19 cellular contexts compared by ENCODE assay signal in the genomic region with DNA sequence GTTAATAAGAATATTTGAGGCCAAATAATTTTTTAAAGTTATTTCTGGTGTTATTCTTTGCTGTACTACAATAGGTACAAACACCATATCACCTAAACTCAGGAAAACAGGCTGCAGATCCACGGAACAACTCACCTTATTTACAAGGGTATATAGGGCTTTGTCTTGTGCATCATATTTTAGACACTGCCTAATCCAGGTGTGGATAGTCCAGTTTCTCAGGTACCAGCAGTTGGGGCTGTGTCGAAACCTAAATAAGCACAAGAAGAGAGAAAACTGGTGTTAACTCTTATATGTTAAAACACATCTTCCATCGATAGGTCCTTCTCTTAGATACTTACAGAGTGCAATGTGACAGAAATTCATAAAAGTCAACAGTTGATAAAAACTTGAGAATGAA.
DNase-seq lines count a peak whose midpoint lies in the region; ATAC-seq, FAIRE-seq and TF ChIP-seq lines count a peak whose summit lies in the region.
"Had no signal": no experiment of that assay in that cellular context is flagged by ENCODE, and none has a peak within 500 bp of the region (broad histone marks: within the 10 kb centered on the region; RNA-seq: fewer than 3 reads in every experiment).

No MANE protein-coding gene starts in this region.

- peaks cover 23% of the 10 kb centered on the region for H3K79me2 ChIP-seq in neural progenitor cell (ENCODE audit: low read depth)

- no peak overlapping the region for H2AFZ ChIP-seq in neural progenitor cell (replicated peaks)
- H2AFZ ChIP-seq: GM23248 had no signal

- H3K36me3 Mint-ChIP-seq in neural progenitor cell = peaks cover 8% of the 10 kb centered on the region

- DNase-seq in GM19239 (ENCODE audit: insufficient read length, low spot score) (no peak), epithelial cell of esophagus (ENCODE audit: low read depth) (peak; percentile 23), neural progenitor cell (ENCODE audit: low spot score) (no peak), WERI-Rb-1 (no peak), Right ventricle myocardium superior (no peak), BE2C (no peak)
- DNase-seq: 8988T; AML-193; Calu3; CD4-positive, alpha-beta T cell; DMS79 had no signal

- no peak overlapping the region for H3K27ac Mint-ChIP-seq in neural progenitor cell
- H3K27ac Mint-ChIP-seq: CD4-positive, alpha-beta T cell had no signal

- H3K9me3 ChIP-seq in HUES64 (ENCODE audit: insufficient read depth, low read depth, low read length) = no peaks in the 10 kb centered on the region
- H3K9me3 ChIP-seq in neural progenitor cell (ENCODE audit: low read depth) = no peaks in the 10 kb centered on the region
- no peaks in the 10 kb centered on the region for H3K9me3 ChIP-seq in WERI-Rb-1 (ENCODE audit: severe bottlenecking)
- no peaks in the 10 kb centered on the region for H3K9me3 ChIP-seq in BE2C
- H3K9me3 ChIP-seq: BLaER1 treated with 17β-estradiol and CSF1 and Interleukin-3, amounts not matched to agents 10 nM and 100 nM; HAP-1 had no signal

- intact Hi-C loops in Right ventricle myocardium superior (cut with DNase I) = no loop called here

- no peak overlapping the region for H3K4me3 ChIP-seq in HUES64 (ENCODE audit: low read length)
- H3K4me3 ChIP-seq in epithelial cell of esophagus (ENCODE audit: low read length) = no peak overlapping the region
- H3K4me3 ChIP-seq in neural progenitor cell = no peak overlapping the region
- H3K4me3 ChIP-seq in WERI-Rb-1 (ENCODE audit: low read depth, low read length) = no peak overlapping the region
- no peak overlapping the region for H3K4me3 ChIP-seq in BE2C (ENCODE audit: low read depth, low read length)
- H3K4me3 ChIP-seq: BLaER1 treated with 17β-estradiol and CSF1 and Interleukin-3, amounts not matched to agents 10 nM and 100 nM; GM12878; GM23248; HAP-1 had no signal

- WGBS in HUES64 = 92% methylated on average over 1 of the region's 3 CpGs

- H3K9ac ChIP-seq in HUES64 (ENCODE audit: low read depth, low read length) = peak overlapping the region; percentile 2; the same call in 1 of the 2 replicates
- H3K9ac ChIP-seq in neural progenitor cell = no peak overlapping the region
- H3K9ac ChIP-seq: BLaER1 treated with 17β-estradiol and CSF1 and Interleukin-3, amounts not matched to agents 10 nM and 100 nM; GM23248 had no signal

- peak overlapping the region; percentile 55 for H3K4me2 ChIP-seq in neural progenitor cell
- H3K4me2 ChIP-seq: BLaER1 treated with 17β-estradiol and CSF1 and Interleukin-3, amounts not matched to agents 10 nM and 100 nM had no signal

- no peaks in the 10 kb centered on the region for H3K9me3 Mint-ChIP-seq in neural progenitor cell
- H3K9me3 Mint-ChIP-seq: CD4-positive, alpha-beta T cell had no signal

- H3K4me1 ChIP-seq in HUES64 (ENCODE audit: insufficient read depth, low read length) = peaks cover 80% of the 10 kb centered on the region
- peaks cover 47% of the 10 kb centered on the region for H3K4me1 ChIP-seq in neural progenitor cell
- no peaks in the 10 kb centered on the region for H3K4me1 ChIP-seq in BE2C

- H3K36me3 ChIP-seq in HUES64 (ENCODE audit: insufficient read depth, low read length) (peaks cover 28% of the 10 kb centered on the region), neural progenitor cell (no peaks in the 10 kb centered on the region), WERI-Rb-1 (peaks cover 11% of the 10 kb centered on the region), BE2C (peaks cover 29% of the 10 kb centered on the region)

- ATAC-seq in HG03442 (IDR thresholded peaks at IDR 0.05; ENCODE audit: unreplicated experiment) (no peak), Right ventricle myocardium superior (ENCODE audit: poor library complexity) (no peak)
- ATAC-seq: GM12878 had no signal

- peak; percentile 4 for FAIRE-seq in GM19239 (lab: Jason Lieb, UNC)
- FAIRE-seq: GM12878, GM18507, HTR-8/SVneo had no signal

- peak overlapping the region; percentile 74; the same call in 1 of the 2 replicates for H3K27ac ChIP-seq in HUES64 (ENCODE audit: low read depth, low read length)
- H3K27ac ChIP-seq in neural progenitor cell = no peak overlapping the region
- H3K27ac ChIP-seq in WERI-Rb-1 = no peak overlapping the region
- H3K27ac ChIP-seq: BLaER1 treated with 17β-estradiol and CSF1 and Interleukin-3, amounts not matched to agents 10 nM and 100 nM; GM23248 had no signal

- peaks cover 43% of the 10 kb centered on the region for H3K4me1 Mint-ChIP-seq in neural progenitor cell

- H3F3A ChIP-seq in neural progenitor cell (ENCODE audit: low read depth) = peaks cover 32% of the 10 kb centered on the region

- TF ChIP-seq CTCF in epithelial cell of esophagus (IDR thresholded peaks at IDR 0.05; ENCODE audit: insufficient read depth, low read depth, low read length, missing control alignments) (no peak), neural progenitor cell (IDR thresholded peaks at IDR 0.05) (no peak), WERI-Rb-1 (IDR thresholded peaks at IDR 0.05; ENCODE audit: low read depth, low read length) (no peak), BE2C (IDR thresholded peaks at IDR 0.05; ENCODE audit: low read depth, low read length) (no peak)

- no peaks in the 10 kb centered on the region for H3K27me3 Mint-ChIP-seq in neural progenitor cell (ENCODE audit: insufficient read depth, low read depth)
- H3K27me3 Mint-ChIP-seq: CD4-positive, alpha-beta T cell had no signal

- H4K20me1 ChIP-seq in neural progenitor cell (ENCODE audit: low read depth) = peaks cover 23% of the 10 kb centered on the region

- H3K4me3 Mint-ChIP-seq in neural progenitor cell = no peak overlapping the region
- H3K4me3 Mint-ChIP-seq: CD4-positive, alpha-beta T cell had no signal

- H3K27me3 ChIP-seq in HUES64 (ENCODE audit: insufficient read depth, low read length) (no peaks in the 10 kb centered on the region), neural progenitor cell (no peaks in the 10 kb centered on the region), WERI-Rb-1 (ENCODE audit: insufficient read depth, low read depth, severe bottlenecking) (no peaks in the 10 kb centered on the region), BE2C (no peaks in the 10 kb centered on the region)
- H3K27me3 ChIP-seq: BLaER1 treated with 17β-estradiol and CSF1 and Interleukin-3, amounts not matched to agents 10 nM and 100 nM had no signal
